In the genomic region with DNA sequence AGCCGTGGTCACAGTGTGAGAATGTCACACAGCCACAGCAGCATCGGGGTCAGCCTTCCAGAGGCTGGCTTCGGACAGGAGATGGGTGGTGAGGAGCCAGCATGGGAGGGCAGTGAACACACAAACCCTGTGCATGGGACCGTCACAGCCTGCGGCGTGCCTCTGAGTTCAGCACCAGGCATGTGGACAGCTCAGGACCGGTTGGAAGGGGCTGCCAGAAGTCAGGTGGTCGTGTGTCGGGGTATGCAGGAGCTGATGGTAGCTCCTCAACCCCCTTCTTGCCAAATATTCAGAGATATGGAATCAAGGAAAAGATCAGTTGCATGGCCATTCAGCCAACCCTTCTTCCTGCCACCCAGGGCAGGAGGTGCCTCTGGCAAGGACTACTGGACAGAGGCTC, we compare ENCODE assay signal across 2 cellular contexts.
A peak's percentile ranks its signal among the peaks of the same experiment; 100 is the strongest.
TF ChIP-seq lines count a peak whose summit lies in the region.

No MANE protein-coding gene starts in this region.

TF ChIP-seq in SK-N-SH treated with all-trans-retinoic acid at 6 μM for 48 hours, 23 proteins besides CTCF, POLR2A, EP300 and RAD21 (continued from another document):
- TF ChIP-seq, protein P1, sequence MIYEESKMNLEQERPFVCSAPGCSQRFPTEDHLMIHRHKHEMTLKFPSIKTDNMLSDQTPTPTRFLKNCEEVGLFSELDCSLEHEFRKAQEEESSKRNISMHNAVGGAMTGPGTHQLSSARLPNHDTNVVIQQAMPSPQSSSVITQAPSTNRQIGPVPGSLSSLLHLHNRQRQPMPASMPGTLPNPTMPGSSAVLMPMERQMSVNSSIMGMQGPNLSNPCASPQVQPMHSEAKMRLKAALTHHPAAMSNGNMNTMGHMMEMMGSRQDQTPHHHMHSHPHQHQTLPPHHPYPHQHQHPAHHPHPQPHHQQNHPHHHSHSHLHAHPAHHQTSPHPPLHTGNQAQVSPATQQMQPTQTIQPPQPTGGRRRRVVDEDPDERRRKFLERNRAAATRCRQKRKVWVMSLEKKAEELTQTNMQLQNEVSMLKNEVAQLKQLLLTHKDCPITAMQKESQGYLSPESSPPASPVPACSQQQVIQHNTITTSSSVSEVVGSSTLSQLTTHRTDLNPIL (CRISPR knock-in tag; IDR thresholded peaks at IDR 0.05; ENCODE audit: low read depth): no peak
- TF ChIP-seq, protein P2, sequence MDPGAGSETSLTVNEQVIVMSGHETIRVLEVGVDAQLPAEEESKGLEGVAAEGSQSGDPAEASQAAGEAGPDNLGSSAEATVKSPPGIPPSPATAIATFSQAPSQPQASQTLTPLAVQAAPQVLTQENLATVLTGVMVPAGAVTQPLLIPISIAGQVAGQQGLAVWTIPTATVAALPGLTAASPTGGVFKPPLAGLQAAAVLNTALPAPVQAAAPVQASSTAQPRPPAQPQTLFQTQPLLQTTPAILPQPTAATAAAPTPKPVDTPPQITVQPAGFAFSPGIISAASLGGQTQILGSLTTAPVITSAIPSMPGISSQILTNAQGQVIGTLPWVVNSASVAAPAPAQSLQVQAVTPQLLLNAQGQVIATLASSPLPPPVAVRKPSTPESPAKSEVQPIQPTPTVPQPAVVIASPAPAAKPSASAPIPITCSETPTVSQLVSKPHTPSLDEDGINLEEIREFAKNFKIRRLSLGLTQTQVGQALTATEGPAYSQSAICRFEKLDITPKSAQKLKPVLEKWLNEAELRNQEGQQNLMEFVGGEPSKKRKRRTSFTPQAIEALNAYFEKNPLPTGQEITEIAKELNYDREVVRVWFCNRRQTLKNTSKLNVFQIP (CRISPR knock-in tag; IDR thresholded peaks at IDR 0.05; ENCODE audit: borderline replicate concordance, low read depth): no peak
- TF ChIP-seq ZFP3 (CRISPR knock-in tag; IDR thresholded peaks at IDR 0.05): no peak
- TF ChIP-seq, protein P3, sequence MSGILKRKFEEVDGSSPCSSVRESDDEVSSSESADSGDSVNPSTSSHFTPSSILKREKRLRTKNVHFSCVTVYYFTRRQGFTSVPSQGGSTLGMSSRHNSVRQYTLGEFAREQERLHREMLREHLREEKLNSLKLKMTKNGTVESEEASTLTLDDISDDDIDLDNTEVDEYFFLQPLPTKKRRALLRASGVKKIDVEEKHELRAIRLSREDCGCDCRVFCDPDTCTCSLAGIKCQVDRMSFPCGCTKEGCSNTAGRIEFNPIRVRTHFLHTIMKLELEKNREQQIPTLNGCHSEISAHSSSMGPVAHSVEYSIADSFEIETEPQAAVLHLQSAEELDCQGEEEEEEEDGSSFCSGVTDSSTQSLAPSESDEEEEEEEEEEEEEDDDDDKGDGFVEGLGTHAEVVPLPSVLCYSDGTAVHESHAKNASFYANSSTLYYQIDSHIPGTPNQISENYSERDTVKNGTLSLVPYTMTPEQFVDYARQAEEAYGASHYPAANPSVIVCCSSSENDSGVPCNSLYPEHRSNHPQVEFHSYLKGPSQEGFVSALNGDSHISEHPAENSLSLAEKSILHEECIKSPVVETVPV (CRISPR knock-in tag; IDR thresholded peaks at IDR 0.05): no peak
- no peak for TF ChIP-seq TCF4 (CRISPR knock-in tag; IDR thresholded peaks at IDR 0.05; ENCODE audit: borderline replicate concordance)
- no peak for TF ChIP-seq ZNF565 (CRISPR knock-in tag; conservative IDR thresholded peaks at IDR 0.05; ENCODE audit: low read depth)

TF ChIP-seq in K562, 482 proteins besides CTCF, POLR2A, EP300 and RAD21 (continued from another document):
- TF ChIP-seq HEY1 (CRISPR knock-in tag; IDR thresholded peaks at IDR 0.05; ENCODE audit: borderline replicate concordance) (no peak), PHB2 (IDR thresholded peaks at IDR 0.05; ENCODE audit: low read depth) (no peak), SIN3A (IDR thresholded peaks at IDR 0.05; ENCODE audit: borderline replicate concordance in 2 of 2, control insufficient read depth in 1 of 2, low read depth in 2 of 2, low read length in 2 of 2) (peak in 1 of 2 experiments; percentile 28; a peak in 1 of 4 replicates), ZNF175 (CRISPR knock-in tag; IDR thresholded peaks at IDR 0.05; ENCODE audit: low read depth) (no peak), XRCC3 (IDR thresholded peaks at IDR 0.05) (no peak), TAF1 (IDR thresholded peaks at IDR 0.05; ENCODE audit: control insufficient read depth, extremely low read depth, insufficient read depth, low read length, severe bottlenecking) (no peak), ADNP (tag; IDR thresholded peaks at IDR 0.05) (no peak)
- TF ChIP-seq, protein P4, sequence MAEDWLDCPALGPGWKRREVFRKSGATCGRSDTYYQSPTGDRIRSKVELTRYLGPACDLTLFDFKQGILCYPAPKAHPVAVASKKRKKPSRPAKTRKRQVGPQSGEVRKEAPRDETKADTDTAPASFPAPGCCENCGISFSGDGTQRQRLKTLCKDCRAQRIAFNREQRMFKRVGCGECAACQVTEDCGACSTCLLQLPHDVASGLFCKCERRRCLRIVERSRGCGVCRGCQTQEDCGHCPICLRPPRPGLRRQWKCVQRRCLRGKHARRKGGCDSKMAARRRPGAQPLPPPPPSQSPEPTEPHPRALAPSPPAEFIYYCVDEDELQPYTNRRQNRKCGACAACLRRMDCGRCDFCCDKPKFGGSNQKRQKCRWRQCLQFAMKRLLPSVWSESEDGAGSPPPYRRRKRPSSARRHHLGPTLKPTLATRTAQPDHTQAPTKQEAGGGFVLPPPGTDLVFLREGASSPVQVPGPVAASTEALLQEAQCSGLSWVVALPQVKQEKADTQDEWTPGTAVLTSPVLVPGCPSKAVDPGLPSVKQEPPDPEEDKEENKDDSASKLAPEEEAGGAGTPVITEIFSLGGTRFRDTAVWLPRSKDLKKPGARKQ (CRISPR knock-in tag; IDR thresholded peaks at IDR 0.05): no peak
TF ChIP-seq in K562: peak in this region for 7.
